In genomic region chr11:117230981-117231636, GRCh38 we compare ENCODE assay signal across 8 cellular contexts. TPM values are rescaled to one million over a fixed set of nuclear protein-coding genes. Genes with fewer than 3 reads are reported as not detected.
DNase-seq lines count a peak whose midpoint lies in the region; ATAC-seq, FAIRE-seq and TF ChIP-seq lines count a peak whose summit lies in the region.

No MANE protein-coding gene starts in this region.

- H3K9me3 ChIP-seq in iPS-18c (ENCODE audit: control insufficient read depth, insufficient read depth, low read length) = peaks cover 2% of the 10 kb centered on the region

- H3K27ac Mint-ChIP-seq in HFFc6 = peak overlapping the region; percentile 71
- peak overlapping the region; percentile 97 for H3K27ac Mint-ChIP-seq in activated CD8-positive, alpha-beta T cell treated with anti-CD3 and anti-CD28 coated beads, Interleukin-2, amount 10 ng/mL, durations not matched to agents 7 days and 5 days
- peak overlapping the region; percentile 98 for H3K27ac Mint-ChIP-seq in stimulated activated naive B cell treated with anti-CD40 and anti-IgM and Interleukin-4, amounts not matched to agents 10 μg/mL and 1 μg/mL and 100 μg/mL, for 72 hours

- DNase-seq in HFFc6 = no peak
- DNase-seq in activated CD8-positive, alpha-beta T cell treated with anti-CD3 and anti-CD28 coated beads, Interleukin-2, amount 10 ng/mL, durations not matched to agents 7 days and 5 days = peak; percentile 30
- DNase-seq in stimulated activated naive B cell treated with anti-CD40 and anti-IgM and Interleukin-4, amounts not matched to agents 10 μg/mL and 1 μg/mL and 100 μg/mL, for 72 hours = no peak
- no peak for DNase-seq in NCI-H187 (lab: John Stamatoyannopoulos, UW)
- no peak for DNase-seq in superior temporal gyrus (ENCODE audit: extremely low spot score)
- DNase-seq in RCC 7860 (ENCODE audit: low spot score) = no peak

- H3K4me3 Mint-ChIP-seq in HFFc6 = peak overlapping the region; percentile 95
- H3K4me3 Mint-ChIP-seq in activated CD8-positive, alpha-beta T cell treated with anti-CD3 and anti-CD28 coated beads, Interleukin-2, amount 10 ng/mL, durations not matched to agents 7 days and 5 days = peak overlapping the region; percentile 89
- H3K4me3 Mint-ChIP-seq in stimulated activated naive B cell treated with anti-CD40 and anti-IgM and Interleukin-4, amounts not matched to agents 10 μg/mL and 1 μg/mL and 100 μg/mL, for 72 hours = peak overlapping the region; percentile 86 to 96

- no peak for FAIRE-seq in RCC 7860 (lab: Jason Lieb, UNC)

- peaks cover 5% of the 10 kb centered on the region for H3K36me3 Mint-ChIP-seq in HFFc6 (ENCODE audit: low read depth)
- H3K36me3 Mint-ChIP-seq in activated CD8-positive, alpha-beta T cell treated with anti-CD3 and anti-CD28 coated beads, Interleukin-2, amount 10 ng/mL, durations not matched to agents 7 days and 5 days (ENCODE audit: low read depth) = peaks cover 42% of the 10 kb centered on the region
- peaks cover 25 to 41% of the 10 kb centered on the region in 2 donors for H3K36me3 Mint-ChIP-seq in stimulated activated naive B cell treated with anti-CD40 and anti-IgM and Interleukin-4, amounts not matched to agents 10 μg/mL and 1 μg/mL and 100 μg/mL, for 72 hours

- no peak for TF ChIP-seq CTCF in HFFc6 (IDR thresholded peaks at IDR 0.05)

- CTCF ChIA-PET in activated CD8-positive, alpha-beta T cell treated with anti-CD3 and anti-CD28 coated beads, Interleukin-2, amount 10 ng/mL, durations not matched to agents 7 days and 5 days (lab: Charles Lee) = interaction anchor here (0.7 to 6.9 kb wide), 15 partner anchors 10 to 822 kb away, joined by 3 to 124 read pairs (median 5); partner anchors contain the start of genes CEP164, PAFAH1B2 and SIDT2

- H3K27me3 Mint-ChIP-seq in HFFc6 (ENCODE audit: insufficient read depth) = no peaks in the 10 kb centered on the region; the same call in 1 of the 2 replicates
- no peaks in the 10 kb centered on the region for H3K27me3 Mint-ChIP-seq in activated CD8-positive, alpha-beta T cell treated with anti-CD3 and anti-CD28 coated beads, Interleukin-2, amount 10 ng/mL, durations not matched to agents 7 days and 5 days (ENCODE audit: low read depth)
- H3K27me3 Mint-ChIP-seq in stimulated activated naive B cell treated with anti-CD40 and anti-IgM and Interleukin-4, amounts not matched to agents 10 μg/mL and 1 μg/mL and 100 μg/mL, for 72 hours = no peaks in the 10 kb centered on the region

- peaks cover 35% of the 10 kb centered on the region for H3K4me1 Mint-ChIP-seq in HFFc6 (ENCODE audit: low read depth)
- peaks cover 53% of the 10 kb centered on the region for H3K4me1 Mint-ChIP-seq in activated CD8-positive, alpha-beta T cell treated with anti-CD3 and anti-CD28 coated beads, Interleukin-2, amount 10 ng/mL, durations not matched to agents 7 days and 5 days (ENCODE audit: low read depth)
- peaks cover 37 to 58% of the 10 kb centered on the region in 2 donors for H3K4me1 Mint-ChIP-seq in stimulated activated naive B cell treated with anti-CD40 and anti-IgM and Interleukin-4, amounts not matched to agents 10 μg/mL and 1 μg/mL and 100 μg/mL, for 72 hours

- ATAC-seq in activated CD8-positive, alpha-beta T cell treated with anti-CD3 and anti-CD28 coated beads, Interleukin-2, amount 10 ng/mL, durations not matched to agents 7 days and 5 days = peak; percentile 10
- ATAC-seq in stimulated activated naive B cell treated with anti-CD40 and anti-IgM and Interleukin-4, amounts not matched to agents 10 μg/mL and 1 μg/mL and 100 μg/mL, for 72 hours (replicated peaks) = peak; percentile 10 to 14
- ATAC-seq in GM18868 (IDR thresholded peaks at IDR 0.05; ENCODE audit: unreplicated experiment) = no peak

- H3K4me3 ChIP-seq in iPS-18c (ENCODE audit: insufficient read depth, low read depth, low read length) = peak overlapping the region; percentile 98

- H3K9me3 Mint-ChIP-seq in HFFc6 = no peaks in the 10 kb centered on the region
- H3K9me3 Mint-ChIP-seq in activated CD8-positive, alpha-beta T cell treated with anti-CD3 and anti-CD28 coated beads, Interleukin-2, amount 10 ng/mL, durations not matched to agents 7 days and 5 days (ENCODE audit: insufficient read depth) = no peaks in the 10 kb centered on the region
- H3K9me3 Mint-ChIP-seq in stimulated activated naive B cell treated with anti-CD40 and anti-IgM and Interleukin-4, amounts not matched to agents 10 μg/mL and 1 μg/mL and 100 μg/mL, for 72 hours = no peaks in the 10 kb centered on the region

- POLR2A ChIA-PET in activated CD8-positive, alpha-beta T cell treated with anti-CD3 and anti-CD28 coated beads, Interleukin-2, amount 10 ng/mL, durations not matched to agents 7 days and 5 days (lab: Charles Lee) = interaction anchor here (1.2 to 3.2 kb wide), 7 partner anchors 17 to 597 kb away, joined by 3 to 15 read pairs (median 5); partner anchors contain the start of genes CEP164, PAFAH1B2 and SIDT2

RNA-seq across cellular contexts. Expression of gene PCSK7, which starts 0.8 kb away (rescaled TPM):
- total RNA-seq in HFFc6 (2021; fragmentation: NEBNext Ultra II Directional; extraction: Animal tissue kit (Norgen Biotek cat#: 25700)) = 10 to 100 TPM; 64.1 to 73.6 (median 68.0) TPM
- 100 to 1,000 TPM; 160 to 161 TPM for total RNA-seq in activated CD8-positive, alpha-beta T cell treated with anti-CD3 and anti-CD28 coated beads, Interleukin-2, amount 10 ng/mL, durations not matched to agents 7 days and 5 days

RNA-seq across cellular contexts. Expression of gene RNF214, which starts 1.4 kb away (rescaled TPM):
- total RNA-seq in HFFc6 (2021; fragmentation: NEBNext Ultra II Directional; extraction: Animal tissue kit (Norgen Biotek cat#: 25700)) = 10 to 100 TPM; 17.7 to 25.6 (median 22.1) TPM
- 10 to 100 TPM; 19.5 to 21.2 TPM for total RNA-seq in activated CD8-positive, alpha-beta T cell treated with anti-CD3 and anti-CD28 coated beads, Interleukin-2, amount 10 ng/mL, durations not matched to agents 7 days and 5 days

RNA-seq across cellular contexts. Expression of gene TAGLN, which starts 31.9 kb away (rescaled TPM):
- total RNA-seq in HFFc6 (2021; fragmentation: NEBNext Ultra II Directional; extraction: Animal tissue kit (Norgen Biotek cat#: 25700)) = 1,000 to 10,000 TPM; 1,668 to 2,517 (median 1,780) TPM
- total RNA-seq in activated CD8-positive, alpha-beta T cell treated with anti-CD3 and anti-CD28 coated beads, Interleukin-2, amount 10 ng/mL, durations not matched to agents 7 days and 5 days = 1 to 10 TPM; 2.4 to 2.6 TPM

RNA-seq across cellular contexts. Expression of gene SIDT2, which starts 52.6 kb away (rescaled TPM):
- total RNA-seq in HFFc6 (2021; fragmentation: NEBNext Ultra II Directional; extraction: Animal tissue kit (Norgen Biotek cat#: 25700)) = 10 to 100 TPM; 33.9 to 53.9 (median 37.7) TPM
- total RNA-seq in activated CD8-positive, alpha-beta T cell treated with anti-CD3 and anti-CD28 coated beads, Interleukin-2, amount 10 ng/mL, durations not matched to agents 7 days and 5 days = 10 to 100 TPM; 20.2 to 23.6 TPM

Comparison
In these comparisons a context has a peak if more than half of its experiments do, and no peak if none do; other contexts are left out.
1. RNA of gene TAGLN, which starts 31.9 kb away (total RNA-seq): 1,668 to 2,517 TPM in HFFc6; 2.4 to 2.6 TPM in activated CD8-positive, alpha-beta T cell treated with anti-CD3 and anti-CD28 coated beads, Interleukin-2, amount 10 ng/mL, durations not matched to agents 7 days and 5 days; every median in the first group is over 100 times any median in the second.
2. Peak in every context shown above with its lines, with median percentiles within 50 percentile points of each other: H3K27ac Mint-ChIP-seq and H3K4me3 Mint-ChIP-seq.